Comparison of ENCODE assay signal across 19 cellular contexts in genomic region chr3:21979706-21980105, GRCh38.
DNase-seq lines count a peak whose midpoint lies in the region; TF ChIP-seq lines count a peak whose summit lies in the region.
"Had no signal": no experiment of that assay in that cellular context is flagged by ENCODE, and none has a peak within 500 bp of the region (broad histone marks: within the 10 kb centered on the region; RNA-seq: fewer than 3 reads in every experiment).

No MANE protein-coding gene starts in this region.

- H3K27ac ChIP-seq in suprapubic skin: no peak overlapping the region
- H3K27ac ChIP-seq: ovary, sigmoid colon had no signal

- TF ChIP-seq POLR2A in suprapubic skin (IDR thresholded peaks at IDR 0.05): no peak

- H3K27me3 ChIP-seq in suprapubic skin: no peaks in the 10 kb centered on the region
- H3K27me3 ChIP-seq: BE2C, ovary, sigmoid colon had no signal

- H3K4me1 ChIP-seq in suprapubic skin: no peaks in the 10 kb centered on the region
- H3K4me1 ChIP-seq: BE2C, sigmoid colon had no signal

- TF ChIP-seq EP300 in suprapubic skin (IDR thresholded peaks at IDR 0.05): no peak

- H3K36me3 ChIP-seq in suprapubic skin: no peaks in the 10 kb centered on the region
- H3K36me3 ChIP-seq: BE2C, ovary, sigmoid colon had no signal

- H3K4me3 ChIP-seq in AG10803 (ENCODE audit: low read length) (no peak overlapping the region), choroid plexus epithelial cell (ENCODE audit: low read depth, low read length) (no peak overlapping the region), suprapubic skin (no peak overlapping the region)
- H3K4me3 ChIP-seq: ovary, sigmoid colon had no signal

- TF ChIP-seq CTCF in AG10803 (conservative IDR thresholded peaks at IDR 0.05; ENCODE audit: low read length) (no peak), choroid plexus epithelial cell (conservative IDR thresholded peaks at IDR 0.05; ENCODE audit: low read depth, low read length) (no peak), suprapubic skin (IDR thresholded peaks at IDR 0.05) (no peak)

- peaks cover 9% of the 10 kb centered on the region for H3K9me3 ChIP-seq in suprapubic skin
- H3K9me3 ChIP-seq: BE2C, ovary, sigmoid colon had no signal

- DNase-seq in AG10803 (ENCODE audit: low read depth) (peak; percentile 34), NCI-H226 (peak; percentile 28), choroid plexus epithelial cell (ENCODE audit: low read depth) (peak; percentile 80), myocyte (ENCODE audit: low read depth) (peak; percentile 18), NCI-H2081 (lab: John Stamatoyannopoulos, UW) (no peak), suprapubic skin (ENCODE audit: low spot score in 2 of 2) (no peak), DMS114 treated with DMSO at 0.1 percent for 48 hours (lab: John Stamatoyannopoulos, UW; ENCODE audit: unreplicated experiment) (no peak)
- no peak for DNase-seq in stimulated activated CD4-positive, alpha-beta T cell treated with anti-CD3 and anti-CD28 coated beads, Interleukin-1b, Interleukin-23, amount 100 ng/mL, for 48 hours
- DNase-seq: activated CD4-positive, alpha-beta T cell treated with anti-CD3 and anti-CD28 coated beads, Interleukin-2, amount 50 U/mL, for 48 hours; activated naive CD4-positive, alpha-beta T cell; activated T-cell treated with anti-CD3 and anti-CD28 coated beads for 4 hours; BE2C; NCI-H1694 treated with DMSO at 0.1 percent for 48 hours; NCI-H345; NK-92 treated with Interleukin-12 subunit alpha and Interleukin-12 subunit beta, amount 100 ng/mL, for 24 hours; ovary; sigmoid colon; stimulated activated CD4-positive, alpha-beta T cell treated with anti-CD3 and anti-CD28 coated beads, Interleukin-2, amount 100 ng/mL, for 48 hours; SW 1271 had no signal

- 95% methylated on average over 1 of the region's 1 CpG for WGBS in suprapubic skin

Comparison
In these comparisons a context has a peak if more than half of its experiments do, and no peak if none do; other contexts are left out.
1. DNase-seq: peak in AG10803 (single experiment), NCI-H226 (single experiment), choroid plexus epithelial cell (single experiment) and myocyte (single experiment); none in stimulated activated CD4-positive, alpha-beta T cell treated with anti-CD3 and anti-CD28 coated beads, Interleukin-1b, Interleukin-23, amount 100 ng/mL, for 48 hours (single experiment), NCI-H2081 (0 of 2), suprapubic skin (0 of 2) and DMS114 treated with DMSO at 0.1 percent for 48 hours (single experiment).